Comparison of ENCODE assay signal across 7 cellular contexts in the genomic region with DNA sequence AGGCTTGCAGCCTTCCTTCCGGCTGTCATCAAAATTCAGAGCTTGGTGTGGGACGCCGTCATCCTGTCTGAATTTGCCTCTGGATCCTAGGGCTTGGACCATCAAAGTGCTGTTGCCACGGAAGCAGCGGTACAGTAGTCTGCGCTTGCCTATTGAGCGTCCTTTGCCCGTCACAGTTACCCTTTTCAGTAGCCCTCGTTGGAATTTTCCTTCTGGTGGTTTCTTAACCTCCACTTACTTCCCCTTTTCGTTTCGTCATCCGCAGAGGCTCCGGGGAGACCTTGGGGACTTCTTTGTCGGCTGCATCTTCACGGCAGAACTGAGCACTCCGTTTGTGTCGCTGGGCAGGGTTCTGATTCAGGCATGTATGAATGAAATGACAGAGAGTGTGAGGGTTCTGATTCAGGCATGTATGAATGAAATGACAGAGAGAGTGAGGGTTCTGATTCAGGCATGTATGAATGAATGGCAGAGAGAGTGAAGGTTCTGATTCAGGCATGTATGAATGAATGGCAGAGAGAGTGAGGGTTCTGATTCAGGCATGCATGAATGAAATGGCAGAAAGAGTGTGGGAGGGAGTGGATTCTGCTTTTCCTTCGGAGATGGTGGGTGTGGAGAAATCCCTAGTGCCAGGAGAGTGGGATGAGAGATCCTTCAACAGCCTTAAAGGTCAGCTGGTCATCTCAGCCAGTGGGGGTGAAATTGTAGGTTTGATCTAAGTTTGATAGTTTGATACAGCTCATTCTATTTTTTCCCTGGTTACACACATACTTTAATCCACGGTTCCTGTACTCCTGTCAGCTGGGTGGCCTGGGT. TPM values are rescaled to one million over a fixed set of nuclear protein-coding genes. Genes with fewer than 3 reads are reported as not detected.
DNase-seq lines count a peak whose midpoint lies in the region; ATAC-seq, FAIRE-seq and TF ChIP-seq lines count a peak whose summit lies in the region.

No MANE protein-coding gene starts in this region.

- H3K27ac Mint-ChIP-seq in osteocyte (ENCODE audit: unreplicated experiment), result peak overlapping the region; percentile 31
- H3K27ac Mint-ChIP-seq in endothelial cell (ENCODE audit: unreplicated experiment), result no peak overlapping the region

- ATAC-seq in GM19372 (IDR thresholded peaks at IDR 0.05; ENCODE audit: low read depth, unreplicated experiment) (peak; percentile 78), HG03108 (IDR thresholded peaks at IDR 0.05; ENCODE audit: unreplicated experiment) (peak; percentile 57)

- no peaks in the 10 kb centered on the region for H3K9me3 Mint-ChIP-seq in osteocyte (ENCODE audit: unreplicated experiment)
- H3K9me3 Mint-ChIP-seq in endothelial cell (ENCODE audit: unreplicated experiment), result no peaks in the 10 kb centered on the region

- H3K4me1 Mint-ChIP-seq in osteocyte (ENCODE audit: unreplicated experiment) (no peaks in the 10 kb centered on the region), endothelial cell (ENCODE audit: unreplicated experiment) (no peaks in the 10 kb centered on the region)

- DNase-seq in activated CD4-positive, alpha-beta T cell treated with anti-CD3 and anti-CD28 coated beads, Interleukin-2, amount 50 U/mL, for 1 hour, result peak; percentile 15
- no peak for DNase-seq in osteocyte (ENCODE audit: extremely low spot score, unreplicated experiment)
- DNase-seq in RCC 7860 (ENCODE audit: low spot score), result no peak
- DNase-seq in A172 (ENCODE audit: low spot score), result no peak
- no peak for DNase-seq in endothelial cell (ENCODE audit: low spot score)

- FAIRE-seq in RCC 7860 (lab: Jason Lieb, UNC), result no peak

- H3K27me3 Mint-ChIP-seq in osteocyte (ENCODE audit: unreplicated experiment), result no peaks in the 10 kb centered on the region
- H3K27me3 Mint-ChIP-seq in endothelial cell (ENCODE audit: unreplicated experiment), result peaks cover 2% of the 10 kb centered on the region

- TF ChIP-seq CTCF in osteocyte (IDR thresholded peaks at IDR 0.05), result no peak
- TF ChIP-seq CTCF in endothelial cell (IDR thresholded peaks at IDR 0.05; ENCODE audit: unreplicated experiment), result no peak

- no peak overlapping the region for H3K4me3 Mint-ChIP-seq in osteocyte (ENCODE audit: unreplicated experiment)
- H3K4me3 Mint-ChIP-seq in endothelial cell (ENCODE audit: unreplicated experiment), result no peak overlapping the region

- peaks cover 35% of the 10 kb centered on the region for H3K36me3 Mint-ChIP-seq in osteocyte (ENCODE audit: unreplicated experiment)
- H3K36me3 Mint-ChIP-seq in endothelial cell (ENCODE audit: low read depth, unreplicated experiment), result peaks cover 38% of the 10 kb centered on the region

RNA-seq across cellular contexts. Expression of gene TLCD3A, which starts 8.1 kb away (rescaled TPM):
- total RNA-seq in osteocyte (23.7 and 27.3 TPM in 2 replicates), endothelial cell (ENCODE audit: unreplicated experiment) (24.6 TPM)
- total RNA-seq in A172 (2014; rRNA removed; shearing (Covaris generic)), result 34.9 and 37.7 TPM in 2 replicates

RNA-seq across cellular contexts. Expression of gene GEMIN4, which starts 11.6 kb away (rescaled TPM):
- total RNA-seq in osteocyte (17.0 and 19.3 TPM in 2 replicates), endothelial cell (ENCODE audit: unreplicated experiment) (17.7 TPM)
- 17.9 and 24.0 TPM in 2 replicates for total RNA-seq in A172 (2014; rRNA removed; shearing (Covaris generic))

RNA-seq across cellular contexts. Expression of gene VPS53, which starts 25.8 kb away (rescaled TPM):
- total RNA-seq in osteocyte (75.5 and 76.7 TPM in 2 replicates), endothelial cell (ENCODE audit: unreplicated experiment) (60.0 TPM)
- 13.9 and 15.2 TPM in 2 replicates for total RNA-seq in A172 (2014; rRNA removed; shearing (Covaris generic))

RNA-seq across cellular contexts. Expression of gene GLOD4, which starts 41.6 kb away (rescaled TPM):
- 51.3 and 63.4 TPM in 2 replicates for total RNA-seq in osteocyte
- total RNA-seq in A172 (2014; rRNA removed; shearing (Covaris generic)), result 128 and 138 TPM in 2 replicates
- total RNA-seq in endothelial cell (ENCODE audit: unreplicated experiment), result 93.9 TPM

RNA-seq across cellular contexts. Expression of gene MRM3, which starts 41.7 kb away (rescaled TPM):
- 10.4 and 11.6 TPM in 2 replicates for total RNA-seq in osteocyte
- 36.3 and 37.7 TPM in 2 replicates for total RNA-seq in A172 (2014; rRNA removed; shearing (Covaris generic))
- 15.9 TPM for total RNA-seq in endothelial cell (ENCODE audit: unreplicated experiment)
